ENCODE assay signal across 12 cellular contexts in genomic region chr18:3508576-3509559, GRCh38. TPM values are rescaled to one million over a fixed set of nuclear protein-coding genes. Genes with fewer than 3 reads are reported as not detected.
DNase-seq lines count a peak whose midpoint lies in the region; ATAC-seq and TF ChIP-seq lines count a peak whose summit lies in the region.
"Had no signal": no experiment of that assay in that cellular context is flagged by ENCODE, and none has a peak within 500 bp of the region (broad histone marks: within the 10 kb centered on the region; RNA-seq: fewer than 3 reads in every experiment).

No MANE protein-coding gene starts in this region.

- peaks cover 0 to 3% (median 0%) of the 10 kb centered on the region in 4 donors for H3K27me3 ChIP-seq in esophagus muscularis mucosa
- H3K27me3 ChIP-seq: MG63 had no signal

- no peak overlapping the region for H3K4me3 ChIP-seq in esophagus muscularis mucosa
- H3K4me3 ChIP-seq: MG63, PC-9 had no signal

- intact Hi-C loops in esophagus muscularis mucosa (cut with DNase I): no loop called here

- ATAC-seq in SK-N-SH treated with all-trans-retinoic acid at 6 μM for 48 hours (no peak), HG02884 (IDR thresholded peaks at IDR 0.05; ENCODE audit: unreplicated experiment) (no peak)
- ATAC-seq: stimulated activated effector memory CD8-positive, alpha-beta T cell treated with anti-CD3 and anti-CD28 coated beads, Interleukin-12 subunit alpha, Interleukin-12 subunit beta, amount 100 ng/mL, for 72 hours had no signal

- H3K9me3 ChIP-seq in esophagus muscularis mucosa: no peaks in the 10 kb centered on the region
- H3K9me3 ChIP-seq: MG63 had no signal

- H3K4me1 ChIP-seq in esophagus muscularis mucosa: no peaks in the 10 kb centered on the region

- DNase-seq in H4 (ENCODE audit: low spot score) (peak; percentile 36), NCI-H2171 treated with DMSO at 0.1 percent for 48 hours (lab: John Stamatoyannopoulos, UW) (peak; percentile 87), esophagus muscularis mucosa (ENCODE audit: extremely low spot score) (peak; percentile 80), renal cortical epithelial cell (ENCODE audit: low read depth) (peak; percentile 93), NAMALWA (ENCODE audit: low spot score) (no peak), SK-N-DZ (ENCODE audit: low spot score) (no peak)
- DNase-seq: CD8-positive, alpha-beta memory T cell; MG63; PC-9 had no signal

- no peak for TF ChIP-seq CTCF in esophagus muscularis mucosa (IDR thresholded peaks at IDR 0.05)

- 67% methylated on average over 16 of the region's 17 CpGs for WGBS in esophagus muscularis mucosa

- H3K36me3 ChIP-seq in esophagus muscularis mucosa: no peaks in the 10 kb centered on the region
- H3K36me3 ChIP-seq: MG63 had no signal

- TF ChIP-seq POLR2A in esophagus muscularis mucosa (IDR thresholded peaks at IDR 0.05; ENCODE audit: low read depth): no peak

- no peak for TF ChIP-seq EP300 in esophagus muscularis mucosa (IDR thresholded peaks at IDR 0.05)

- no peak overlapping the region for H3K27ac ChIP-seq in esophagus muscularis mucosa (replicated peaks in 1 of 4)
- H3K27ac ChIP-seq: PC-9 had no signal

TF ChIP-seq in SK-N-SH treated with all-trans-retinoic acid at 6 μM for 48 hours, 23 proteins besides CTCF, POLR2A, EP300 and RAD21:
- TF ChIP-seq PPARA (CRISPR knock-in tag; IDR thresholded peaks at IDR 0.05; ENCODE audit: borderline replicate concordance) (no peak), ZNF8 (CRISPR knock-in tag; IDR thresholded peaks at IDR 0.05) (no peak), CSDC2 (CRISPR knock-in tag; IDR thresholded peaks at IDR 0.05) (no peak), ZC3H10 (CRISPR knock-in tag; IDR thresholded peaks at IDR 0.05) (no peak), RARB (CRISPR knock-in tag; IDR thresholded peaks at IDR 0.05) (no peak), OSR1 (CRISPR knock-in tag; IDR thresholded peaks at IDR 0.05) (no peak), SNAI2 (CRISPR knock-in tag; IDR thresholded peaks at IDR 0.05) (no peak), ZFP30 (CRISPR knock-in tag; IDR thresholded peaks at IDR 0.05) (no peak), CSRNP3 (CRISPR knock-in tag; IDR thresholded peaks at IDR 0.05) (no peak), TOX (CRISPR knock-in tag; IDR thresholded peaks at IDR 0.05; ENCODE audit: borderline replicate concordance) (no peak), POU6F1 (CRISPR knock-in tag; IDR thresholded peaks at IDR 0.05; ENCODE audit: borderline replicate concordance, low read depth) (no peak)
TF ChIP-seq in SK-N-SH treated with all-trans-retinoic acid at 6 μM for 48 hours: peak in this region for 0.

RNA-seq across cellular contexts. Expression of gene TGIF1, which starts 58.9 kb away (rescaled TPM):
- 126 and 127 TPM in 2 replicates for total RNA-seq in H4 (2014; rRNA removed; shearing (Covaris generic))
- total RNA-seq in esophagus muscularis mucosa: 100 to 1,000 TPM in 1 of 4 donors, 10 to 100 TPM in 3; 48.2 to 142 (median 64.0) TPM
- total RNA-seq in renal cortical epithelial cell: 295 and 343 TPM in 2 replicates
- polyA plus RNA-seq in SK-N-DZ (2014; cell fraction: cytosol; rRNA removed): 19.3 TPM in 2 replicates
- 20.4 and 30.6 TPM in 2 replicates for polyA plus RNA-seq in SK-N-DZ (2014; cell fraction: nucleus; rRNA removed)

Comparison
In these comparisons a context has a peak if more than half of its experiments do, and no peak if none do; other contexts are left out.
1. DNase-seq: peak in H4 (single experiment), NCI-H2171 treated with DMSO at 0.1 percent for 48 hours (single experiment), esophagus muscularis mucosa (single experiment) and renal cortical epithelial cell (single experiment); none in NAMALWA (single experiment) and SK-N-DZ (single experiment).